ENCODE assay signal across 24 cellular contexts in the genomic region with DNA sequence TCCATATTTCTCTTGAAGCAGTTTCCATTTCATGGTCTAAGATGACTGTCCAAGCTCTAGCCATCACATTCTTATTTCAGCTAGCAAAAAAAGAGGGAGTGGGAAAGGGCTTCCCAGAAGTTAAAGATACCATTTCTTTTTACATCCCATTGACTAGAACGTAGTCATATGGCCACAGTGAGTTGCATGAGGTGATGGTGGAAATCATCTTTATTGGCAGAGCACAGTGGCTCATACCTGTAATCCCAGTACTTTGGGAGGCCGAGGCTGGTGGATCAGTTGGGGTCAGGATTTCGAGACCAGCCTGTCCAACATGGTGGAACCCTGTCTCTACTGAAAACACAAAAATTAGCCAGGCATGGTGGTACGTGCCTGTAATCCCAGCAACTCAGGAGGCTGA.
"Had no signal": no experiment of that assay in that cellular context is flagged by ENCODE, and none has a peak within 500 bp of the region (broad histone marks: within the 10 kb centered on the region; RNA-seq: fewer than 3 reads in every experiment).

No MANE protein-coding gene starts in this region.

- H3K4me1 ChIP-seq: esophagus muscularis mucosa, foreskin keratinocyte, left ventricle myocardium inferior, lower lobe of right lung had no signal

- H3K79me2 ChIP-seq: hepatocyte had no signal

- H2AFZ ChIP-seq: hepatocyte had no signal

- FAIRE-seq: colon, endothelial cell of umbilical vein, frontal cortex, kidney had no signal

- H3K4me2 ChIP-seq: hepatocyte had no signal

- ATAC-seq: foreskin keratinocyte, gastroesophageal sphincter, heart left ventricle, left colon, left lobe of liver, lower lobe of right lung had no signal

- H3K36me3 ChIP-seq: esophagus muscularis mucosa, gastroesophageal sphincter, heart left ventricle, left ventricle myocardium inferior, lower lobe of right lung had no signal

- H3K27ac ChIP-seq: coronary artery, dorsolateral prefrontal cortex, esophagus muscularis mucosa, foreskin keratinocyte, gastroesophageal sphincter, hepatocyte, left ventricle myocardium inferior, lower lobe of right lung had no signal

- DNase-seq: dermis blood vessel endothelial cell; dorsolateral prefrontal cortex; effector CD4-positive, alpha-beta T cell; effector memory CD4-positive, alpha-beta T cell; foreskin keratinocyte; heart left ventricle; hypothalamus; immature natural killer cell; islet precursor cell; kidney; kidney glomerular epithelial cell; left colon; left ventricle myocardium inferior; lower lobe of right lung; mesenchymal stem cell; midbrain had no signal

- H3K27me3 ChIP-seq: dorsolateral prefrontal cortex, esophagus muscularis mucosa, foreskin keratinocyte, gastroesophageal sphincter, heart left ventricle, hepatocyte had no signal

- H3K4me3 ChIP-seq: coronary artery, dorsolateral prefrontal cortex, esophagus muscularis mucosa, gastroesophageal sphincter, heart left ventricle, hepatocyte, left ventricle myocardium inferior, lower lobe of right lung had no signal

- H3K9me3 ChIP-seq: lower lobe of right lung had no signal
